8 cellular contexts compared by ENCODE assay signal in genomic region chr17:55086635-55087058, GRCh38.
DNase-seq lines count a peak whose midpoint lies in the region; ATAC-seq and TF ChIP-seq lines count a peak whose summit lies in the region.

No MANE protein-coding gene starts in this region.

- H3K27me3 ChIP-seq in brain microvascular endothelial cell (replicated peaks), result no peaks in the 10 kb centered on the region
- H3K27me3 ChIP-seq in right lobe of liver, result no peaks in the 10 kb centered on the region

- ATAC-seq in right lobe of liver (peak; percentile 33 to 87 (median 65)), GM21825 (IDR thresholded peaks at IDR 0.05; ENCODE audit: unreplicated experiment) (no peak), GM21576 (IDR thresholded peaks at IDR 0.05; ENCODE audit: unreplicated experiment) (no peak)

- intact Hi-C loops in right lobe of liver (cut with DNase I), result no loop called here

- in situ Hi-C loops in brain microvascular endothelial cell (cut with HindIII; ENCODE audit: low pct_ligation_motif_present, low sequenced_read_pairs) (no loop called here), GM13977 (cut with MboI; ENCODE audit: low pct_unique_long_range_greater_than_20kb, low sequenced_read_pairs, unreplicated experiment) (no loop called here)

- DNase-seq in DMS153 (lab: John Stamatoyannopoulos, UW) (peak; percentile 16), MV-4-11 (lab: John Stamatoyannopoulos, UW) (peak; percentile 86), brain microvascular endothelial cell (peak; percentile 69), right lobe of liver (no peak), GM13977 (ENCODE audit: low spot score) (no peak), NCI-H526 treated with DMSO at 0.1 percent for 48 hours (lab: John Stamatoyannopoulos, UW) (no peak)

- TF ChIP-seq CTCF in brain microvascular endothelial cell (IDR thresholded peaks at IDR 0.05; ENCODE audit: low read depth, low read length, missing control alignments) (no peak), right lobe of liver (IDR thresholded peaks at IDR 0.05) (no peak), GM13977 (IDR thresholded peaks at IDR 0.05; ENCODE audit: extremely low read depth, insufficient read depth, missing control alignments) (no peak)

- H3K27ac ChIP-seq in brain microvascular endothelial cell (no peak overlapping the region), right lobe of liver (no peak overlapping the region)

- H3K9me3 ChIP-seq in right lobe of liver, result no peaks in the 10 kb centered on the region

- H3K36me3 ChIP-seq in brain microvascular endothelial cell (replicated peaks) (no peaks in the 10 kb centered on the region), right lobe of liver (no peaks in the 10 kb centered on the region)

- 42% methylated on average over 2 of the region's 2 CpGs for WGBS in right lobe of liver (ENCODE audit: insufficient coverage, low coverage, low lambda C conversion rate, missing lambda C conversion rate)

- no peak for TF ChIP-seq POLR2A in right lobe of liver (IDR thresholded peaks at IDR 0.05)

- no peak overlapping the region for H3K4me3 ChIP-seq in brain microvascular endothelial cell (ENCODE audit: low read depth, low read length)
- H3K4me3 ChIP-seq in right lobe of liver, result no peak overlapping the region

- H3K4me1 ChIP-seq in right lobe of liver, result peaks cover 0 to 10% (median 0%) of the 10 kb centered on the region in 4 donors

Comparison
In these comparisons a context has a peak if more than half of its experiments do, and no peak if none do; other contexts are left out.
1. DNase-seq: peak in DMS153 (single experiment), MV-4-11 (single experiment) and brain microvascular endothelial cell (single experiment); none in right lobe of liver (0 of 3), GM13977 (single experiment) and NCI-H526 treated with DMSO at 0.1 percent for 48 hours (single experiment).
2. ATAC-seq: peak in right lobe of liver (4 of 4); none in GM21825 (single experiment) and GM21576 (single experiment).